21 cellular contexts compared by ENCODE assay signal in the genomic region with DNA sequence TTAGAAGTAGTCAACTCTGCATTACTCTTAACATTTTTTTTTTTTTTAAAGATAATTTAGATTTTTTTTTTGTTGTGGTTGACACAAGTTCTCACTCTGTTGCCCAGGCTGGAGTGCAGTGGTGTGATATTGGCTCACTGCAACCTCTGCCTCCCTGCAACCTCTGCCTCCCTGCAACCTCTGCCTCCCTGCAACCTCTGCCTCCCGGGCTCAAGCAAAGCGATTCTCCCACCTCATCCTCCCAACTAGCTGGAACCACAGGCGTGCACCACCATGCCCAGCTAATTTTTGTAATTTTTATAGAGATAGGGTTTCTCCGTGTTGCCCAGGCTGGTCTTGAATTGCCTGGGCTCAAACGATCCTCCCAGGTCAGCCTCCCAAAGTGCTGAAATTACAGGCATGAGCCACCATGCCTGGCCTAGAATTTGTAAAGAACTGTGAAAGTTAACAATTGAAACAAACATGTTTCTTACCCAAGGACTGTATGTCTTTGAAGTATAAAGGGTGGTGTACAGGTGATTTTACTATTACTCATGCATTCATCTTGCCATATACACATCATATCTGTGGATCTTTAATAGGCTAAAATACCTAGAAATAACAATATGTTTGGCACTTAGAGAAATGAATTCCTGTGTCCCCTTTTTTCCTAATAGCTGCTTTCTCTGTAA.
DNase-seq lines count a peak whose midpoint lies in the region; ATAC-seq and TF ChIP-seq lines count a peak whose summit lies in the region.
"Had no signal": no experiment of that assay in that cellular context is flagged by ENCODE, and none has a peak within 500 bp of the region (broad histone marks: within the 10 kb centered on the region; RNA-seq: fewer than 3 reads in every experiment).

No MANE protein-coding gene starts in this region.

- H3K27me3 ChIP-seq in HCT116 (ENCODE audit: insufficient read depth, low read length) = no peaks in the 10 kb centered on the region
- no peaks in the 10 kb centered on the region for H3K27me3 ChIP-seq in PC-3 (ENCODE audit: low read length)
- no peaks in the 10 kb centered on the region for H3K27me3 ChIP-seq in mammary epithelial cell (ENCODE audit: insufficient read depth, low read length)
- H3K27me3 ChIP-seq: suprapubic skin had no signal

- H3K27ac ChIP-seq in HCT116 (ENCODE audit: low read depth, low read length) = peak overlapping the region; percentile 34; the same call in 1 of the 2 replicates
- peak overlapping the region; percentile 85 for H3K27ac ChIP-seq in PC-3 (ENCODE audit: low read length)
- peak overlapping the region; percentile 68 for H3K27ac ChIP-seq in mammary epithelial cell (ENCODE audit: insufficient read depth, low read depth, low read length)
- H3K27ac ChIP-seq: suprapubic skin had no signal

- H4K20me1 ChIP-seq in HCT116 (ENCODE audit: insufficient read depth) (no peaks in the 10 kb centered on the region), PC-3 (ENCODE audit: low read length) (peaks cover 4% of the 10 kb centered on the region; the same call in 1 of the 2 replicates), mammary epithelial cell (ENCODE audit: insufficient read depth, low read length) (no peaks in the 10 kb centered on the region)

- peaks cover 10% of the 10 kb centered on the region for H3K4me1 Mint-ChIP-seq in progenitor cell of endocrine pancreas (ENCODE audit: low read depth)
- peaks cover 16% of the 10 kb centered on the region for H3K4me1 Mint-ChIP-seq in type B pancreatic cell (ENCODE audit: unreplicated experiment)
- H3K4me1 Mint-ChIP-seq: activated naive CD8-positive, alpha-beta T cell treated with anti-CD3 and anti-CD28 coated beads, Interleukin-2, amount 10 ng/mL, durations not matched to agents 7 days and 5 days; stimulated activated memory B cell treated with anti-CD40 and anti-IgM and Interleukin-4, amounts not matched to agents 10 μg/mL and 1 μg/mL and 100 μg/mL, for 72 hours had no signal

- H3K79me2 ChIP-seq in HCT116 (ENCODE audit: insufficient read depth, low read length) (no peaks in the 10 kb centered on the region), PC-3 (ENCODE audit: low read length) (no peaks in the 10 kb centered on the region), mammary epithelial cell (ENCODE audit: insufficient read depth, low read length) (no peaks in the 10 kb centered on the region)

- TF ChIP-seq CTCF in HCT116 (IDR thresholded peaks at IDR 0.05 in 2 of 3, conservative IDR thresholded peaks at IDR 0.05 in 1 of 3; ENCODE audit: borderline replicate concordance in 1 of 3, insufficient read depth in 1 of 3, low read depth in 2 of 3, low read length in 2 of 3) (no peak), PC-3 (conservative IDR thresholded peaks at IDR 0.05; ENCODE audit: low read depth, low read length) (no peak), mammary epithelial cell (conservative IDR thresholded peaks at IDR 0.05 in 1 of 2, IDR thresholded peaks at IDR 0.05 in 1 of 2; ENCODE audit: extremely low read depth in 1 of 2, insufficient read depth in 1 of 2, low read depth in 1 of 2, low read length in 2 of 2) (no peak), progenitor cell of endocrine pancreas (IDR thresholded peaks at IDR 0.05; ENCODE audit: unreplicated experiment) (no peak), type B pancreatic cell (conservative IDR thresholded peaks at IDR 0.05) (no peak)

- in situ Hi-C loops in mammary epithelial cell (cut with MboI; ENCODE audit: low sequenced_read_pairs in 2 of 2) = no loop called here

- POLR2A ChIA-PET in HCT116 (lab: Charles Lee) = interaction anchor here (1.5 kb wide), 1 partner anchor 10 kb away, joined by 5 read pairs; no protein-coding TSS in a partner anchor
- POLR2A ChIA-PET in PC-3 (lab: Charles Lee; ENCODE audit: unreplicated experiment) = no interaction called here

- no peaks in the 10 kb centered on the region; a peak in 1 of 4 replicates for H3K36me3 ChIP-seq in HCT116 (ENCODE audit: control insufficient read depth in 1 of 2, insufficient read depth in 2 of 2, low read length in 2 of 2)
- no peaks in the 10 kb centered on the region; the same call in 1 of the 2 replicates for H3K36me3 ChIP-seq in PC-3 (ENCODE audit: low read depth, low read length)
- H3K36me3 ChIP-seq in mammary epithelial cell (ENCODE audit: insufficient read depth, low read length) = peaks cover 6% of the 10 kb centered on the region

- H3K9me3 Mint-ChIP-seq in progenitor cell of endocrine pancreas (ENCODE audit: low read depth) (no peaks in the 10 kb centered on the region), type B pancreatic cell (no peaks in the 10 kb centered on the region)
- no peaks in the 10 kb centered on the region for H3K9me3 Mint-ChIP-seq in activated naive CD4-positive, alpha-beta T cell treated with anti-CD3 and anti-CD28 coated beads, Interleukin-2, amount 50 U/mL, for 72 hours
- H3K9me3 Mint-ChIP-seq: activated naive CD8-positive, alpha-beta T cell treated with anti-CD3 and anti-CD28 coated beads, Interleukin-2, amount 10 ng/mL, durations not matched to agents 7 days and 5 days; CD14-positive monocyte; naive thymus-derived CD4-positive, alpha-beta T cell; stimulated activated memory B cell treated with anti-CD40 and anti-IgM and Interleukin-4, amounts not matched to agents 10 μg/mL and 1 μg/mL and 100 μg/mL, for 72 hours had no signal

- TF ChIP-seq RAD21 in HCT116 (IDR thresholded peaks at IDR 0.05; ENCODE audit: low read depth) = no peak

- H3K4me1 ChIP-seq in HCT116 (ENCODE audit: control insufficient read depth in 1 of 2, insufficient read depth in 2 of 2, low read length in 2 of 2) = peaks cover 12 to 15% of the 10 kb centered on the region in 2 experiments
- peaks cover 26% of the 10 kb centered on the region for H3K4me1 ChIP-seq in PC-3 (ENCODE audit: insufficient read depth, low read length)
- H3K4me1 ChIP-seq in mammary epithelial cell (ENCODE audit: insufficient read depth, low read length) = peaks cover 23% of the 10 kb centered on the region

- 87% methylated on average over 5 of the region's 5 CpGs for WGBS in mammary epithelial cell (ENCODE audit: low coverage, missing lambda C conversion rate)

- DNase-seq in HCT116 (ENCODE audit: low read depth, low spot score) = no peak
- DNase-seq in PC-3 = peak; percentile 38
- peak; percentile 11 for DNase-seq in mammary epithelial cell
- no peak for DNase-seq in progenitor cell of endocrine pancreas (ENCODE audit: low spot score, unreplicated experiment)
- no peak for DNase-seq in type B pancreatic cell (ENCODE audit: extremely low spot score, unreplicated experiment)
- no peak for DNase-seq in activated naive CD4-positive, alpha-beta T cell treated with anti-CD3 and anti-CD28 coated beads, Interleukin-2, amount 50 U/mL, for 72 hours (ENCODE audit: low spot score in 2 of 2)
- DNase-seq: activated CD4-positive, alpha-beta T cell treated with anti-CD3 and anti-CD28 coated beads for 4 hours; activated effector memory CD4-positive, alpha-beta T cell treated with anti-CD3 and anti-CD28 coated beads, Interleukin-2, amount 50 U/mL, for 16 hours; activated naive CD8-positive, alpha-beta T cell treated with anti-CD3 and anti-CD28 coated beads, Interleukin-2, amount 10 ng/mL, durations not matched to agents 7 days and 5 days; activated T-cell treated with anti-CD3 and anti-CD28 coated beads for 4 hours; cerebellar nuclear complex; left ventricle myocardium superior; midbrain; naive thymus-derived CD4-positive, alpha-beta T cell; stimulated activated CD4-positive, alpha-beta T cell treated with anti-CD3 and anti-CD28 coated beads, Interleukin-12 subunit alpha, Interleukin-12 subunit beta, amount 100 ng/mL, for 4 hours; stimulated activated CD4-positive, alpha-beta T cell treated with anti-CD3 and anti-CD28 coated beads, Interleukin-4, amount 100 ng/mL, for 4 hours had no signal

- intact Hi-C loops in HCT116 (cut with micrococcal nuclease) (no loop called here), PC-3 (cut with micrococcal nuclease) (loop anchor here (1.0 kb wide), 4 partner anchors 40 to 159 kb away; a partner anchor contains a TSS), mammary epithelial cell (cut with micrococcal nuclease) (loop anchor here (1.0 kb wide), 1 partner anchor 159 kb away; a partner anchor contains a TSS)

- H3K9me3 ChIP-seq in HCT116 (ENCODE audit: control insufficient read depth in 1 of 2, insufficient read depth in 1 of 2, low read depth in 1 of 2, low read length in 2 of 2) (no peaks in the 10 kb centered on the region), PC-3 (ENCODE audit: low read length) (no peaks in the 10 kb centered on the region), mammary epithelial cell (replicated peaks; ENCODE audit: insufficient read depth, low read length) (no peaks in the 10 kb centered on the region)
- H3K9me3 ChIP-seq: suprapubic skin had no signal

- peaks cover 6% of the 10 kb centered on the region for H3F3A ChIP-seq in PC-3 (ENCODE audit: low read length, unreplicated experiment)

- H3K27ac Mint-ChIP-seq in progenitor cell of endocrine pancreas (peak overlapping the region; percentile 84), type B pancreatic cell (no peak overlapping the region)
- H3K27ac Mint-ChIP-seq in activated naive CD4-positive, alpha-beta T cell treated with anti-CD3 and anti-CD28 coated beads, Interleukin-2, amount 50 U/mL, for 72 hours = no peak overlapping the region
- H3K27ac Mint-ChIP-seq: activated naive CD8-positive, alpha-beta T cell treated with anti-CD3 and anti-CD28 coated beads, Interleukin-2, amount 10 ng/mL, durations not matched to agents 7 days and 5 days; naive thymus-derived CD4-positive, alpha-beta T cell; stimulated activated memory B cell treated with anti-CD40 and anti-IgM and Interleukin-4, amounts not matched to agents 10 μg/mL and 1 μg/mL and 100 μg/mL, for 72 hours had no signal

- H3K9me2 ChIP-seq in HCT116 (ENCODE audit: insufficient read depth) = no peaks in the 10 kb centered on the region
- H3K9me2 ChIP-seq in PC-3 (replicated peaks; ENCODE audit: low read length) = no peaks in the 10 kb centered on the region

- H3K4me3 ChIP-seq in HCT116 (replicated peaks in 1 of 2; ENCODE audit: low read depth in 1 of 2, low read length in 2 of 2) (no peak overlapping the region), PC-3 (ENCODE audit: low read length) (no peak overlapping the region), mammary epithelial cell (replicated peaks in 1 of 3; ENCODE audit: insufficient read depth in 1 of 3, low read depth in 2 of 3, low read length in 3 of 3) (no peak overlapping the region)
- H3K4me3 ChIP-seq: suprapubic skin had no signal

- H3K36me3 Mint-ChIP-seq in progenitor cell of endocrine pancreas (ENCODE audit: insufficient read depth) (peaks cover 23% of the 10 kb centered on the region), type B pancreatic cell (peaks cover 22% of the 10 kb centered on the region)
- H3K36me3 Mint-ChIP-seq in activated naive CD4-positive, alpha-beta T cell treated with anti-CD3 and anti-CD28 coated beads, Interleukin-2, amount 50 U/mL, for 72 hours = no peaks in the 10 kb centered on the region
- H3K36me3 Mint-ChIP-seq: activated naive CD8-positive, alpha-beta T cell treated with anti-CD3 and anti-CD28 coated beads, Interleukin-2, amount 10 ng/mL, durations not matched to agents 7 days and 5 days; stimulated activated memory B cell treated with anti-CD40 and anti-IgM and Interleukin-4, amounts not matched to agents 10 μg/mL and 1 μg/mL and 100 μg/mL, for 72 hours had no signal

- CTCF ChIA-PET in HCT116 (lab: Charles Lee) = interaction anchor here (1.1 kb wide), 1 partner anchor 547 kb away, joined by 3 read pairs; no protein-coding TSS in a partner anchor
- CTCF ChIA-PET in PC-3 (lab: Charles Lee) = interaction anchor here (1.1 kb wide), 1 partner anchor 94 kb away, joined by 4 read pairs; no protein-coding TSS in a partner anchor
- CTCF ChIA-PET in mammary epithelial cell (lab: Charles Lee; ENCODE audit: low non-redundant PET) = no interaction called here

- no peak for ATAC-seq in HCT116
- peak; percentile 50 for ATAC-seq in PC-3
- no peak for ATAC-seq in GM21723 (IDR thresholded peaks at IDR 0.05; ENCODE audit: unreplicated experiment)
- no peak for ATAC-seq in activated naive CD4-positive, alpha-beta T cell treated with anti-CD3 and anti-CD28 coated beads, Interleukin-2, amount 50 U/mL, for 72 hours
- ATAC-seq in HG03432 (IDR thresholded peaks at IDR 0.05; ENCODE audit: unreplicated experiment) = no peak
- ATAC-seq: left ventricle myocardium superior; naive thymus-derived CD4-positive, alpha-beta T cell; stimulated activated memory B cell treated with anti-CD40 and anti-IgM and Interleukin-4, amounts not matched to agents 10 μg/mL and 1 μg/mL and 100 μg/mL, for 72 hours had no signal

- H3K4me3 Mint-ChIP-seq in progenitor cell of endocrine pancreas (ENCODE audit: low read depth) (no peak overlapping the region), type B pancreatic cell (no peak overlapping the region)
- H3K4me3 Mint-ChIP-seq: activated naive CD8-positive, alpha-beta T cell treated with anti-CD3 and anti-CD28 coated beads, Interleukin-2, amount 10 ng/mL, durations not matched to agents 7 days and 5 days; CD14-positive monocyte; naive thymus-derived CD4-positive, alpha-beta T cell; stimulated activated memory B cell treated with anti-CD40 and anti-IgM and Interleukin-4, amounts not matched to agents 10 μg/mL and 1 μg/mL and 100 μg/mL, for 72 hours had no signal

- RAD21 ChIA-PET in HCT116 (lab: Charles Lee; ENCODE audit: low non-redundant PET in 1 of 2, low total read pairs in 2 of 2, uncharacterized antibody in 2 of 2, unreplicated experiment in 2 of 2) = no interaction called here

- H3K27me3 Mint-ChIP-seq in progenitor cell of endocrine pancreas (no peaks in the 10 kb centered on the region), type B pancreatic cell (no peaks in the 10 kb centered on the region)
- H3K27me3 Mint-ChIP-seq: activated naive CD8-positive, alpha-beta T cell treated with anti-CD3 and anti-CD28 coated beads, Interleukin-2, amount 10 ng/mL, durations not matched to agents 7 days and 5 days; naive thymus-derived CD4-positive, alpha-beta T cell; stimulated activated memory B cell treated with anti-CD40 and anti-IgM and Interleukin-4, amounts not matched to agents 10 μg/mL and 1 μg/mL and 100 μg/mL, for 72 hours had no signal

- H3K9ac ChIP-seq in HCT116 (ENCODE audit: low read length) (no peak overlapping the region), PC-3 (ENCODE audit: low read length) (peak overlapping the region; percentile 21; the same call in 1 of the 2 replicates), mammary epithelial cell (ENCODE audit: insufficient read depth, low read length) (peak overlapping the region; percentile 56)

- BruUV-seq in HCT116 (replicated peaks; lab: Mats Ljungman, UMichigan) (no TSS peak), PC-3 (replicated peaks; lab: Mats Ljungman, UMichigan) (no TSS peak), mammary epithelial cell (replicated peaks; lab: Mats Ljungman, UMichigan) (no TSS peak)

- H2AFZ ChIP-seq in HCT116 (ENCODE audit: low read depth, low read length, poor library complexity, severe bottlenecking) (no peak overlapping the region), PC-3 (ENCODE audit: low read length) (no peak overlapping the region), mammary epithelial cell (ENCODE audit: low read depth, low read length) (no peak overlapping the region)

- H3K4me2 ChIP-seq in HCT116 (ENCODE audit: low read length) = peak overlapping the region; percentile 31; the same call in 1 of the 2 replicates
- H3K4me2 ChIP-seq in PC-3 (ENCODE audit: low read length) = peak overlapping the region; percentile 66
- H3K4me2 ChIP-seq in mammary epithelial cell (ENCODE audit: insufficient read depth, low read depth, low read length) = peak overlapping the region; percentile 17

- dilution Hi-C loops in mammary epithelial cell (cut with HindIII; ENCODE audit: low sequenced_read_pairs) = no loop called here

- TF ChIP-seq POLR2A in HCT116 (IDR thresholded peaks at IDR 0.05; ENCODE audit: borderline replicate concordance, extremely low read depth, insufficient read depth, insufficient read length) = no peak

Comparison
In these comparisons a context has a peak if more than half of its experiments do, and no peak if none do; other contexts are left out.
1. DNase-seq: peak in PC-3 (single experiment) and mammary epithelial cell (single experiment); none in HCT116 (single experiment), progenitor cell of endocrine pancreas (single experiment), type B pancreatic cell (single experiment) and activated naive CD4-positive, alpha-beta T cell treated with anti-CD3 and anti-CD28 coated beads, Interleukin-2, amount 50 U/mL, for 72 hours (0 of 2).
2. H3K27ac ChIP-seq: peak in every context shown above with its lines; median percentile 85 in PC-3; 68 in mammary epithelial cell; 34 in HCT116.
3. Peak in every context shown above with its lines, with median percentiles within 50 percentile points of each other: H3K4me2 ChIP-seq.